ENCODE assay signal across 13 cellular contexts in the genomic region with DNA sequence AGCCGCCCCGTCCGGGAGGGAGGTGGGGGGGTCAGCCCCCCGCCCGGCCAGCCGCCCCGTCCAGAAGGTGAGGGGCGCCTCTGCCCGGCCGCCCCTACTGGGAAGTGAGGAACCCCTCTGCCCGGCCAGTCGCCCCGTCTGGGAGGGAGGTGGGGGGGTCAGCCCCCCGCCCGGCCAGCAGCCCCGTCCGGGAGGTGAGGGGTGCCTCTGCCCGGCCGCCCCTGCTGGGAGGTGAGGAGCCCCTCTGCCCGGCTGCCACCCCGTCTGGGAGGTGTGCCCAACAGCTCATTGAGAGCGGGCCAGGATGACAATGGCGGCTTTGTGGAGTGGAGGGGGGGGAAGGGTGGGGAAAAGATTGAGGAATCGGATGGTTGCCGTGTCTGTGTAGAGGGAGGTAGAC. TPM values are rescaled to one million over a fixed set of nuclear protein-coding genes. Genes with fewer than 3 reads are reported as not detected.
"Had no signal": no experiment of that assay in that cellular context is flagged by ENCODE, and none has a peak within 500 bp of the region (broad histone marks: within the 10 kb centered on the region; RNA-seq: fewer than 3 reads in every experiment).

No MANE protein-coding gene starts in this region.

RNA-seq across cellular contexts. Expression of a gene that starts 31.3 kb away (rescaled TPM):
- total RNA-seq: hepatocyte; kidney epithelial cell; left cardiac atrium; left colon; left lobe of liver; left lung; left ventricle myocardium inferior; left ventricle myocardium superior; liver; lung microvascular endothelial cell; mammary epithelial cell; mucosa of descending colon; naive thymus-derived CD4-positive, alpha-beta T cell had no signal
